In the genomic region with DNA sequence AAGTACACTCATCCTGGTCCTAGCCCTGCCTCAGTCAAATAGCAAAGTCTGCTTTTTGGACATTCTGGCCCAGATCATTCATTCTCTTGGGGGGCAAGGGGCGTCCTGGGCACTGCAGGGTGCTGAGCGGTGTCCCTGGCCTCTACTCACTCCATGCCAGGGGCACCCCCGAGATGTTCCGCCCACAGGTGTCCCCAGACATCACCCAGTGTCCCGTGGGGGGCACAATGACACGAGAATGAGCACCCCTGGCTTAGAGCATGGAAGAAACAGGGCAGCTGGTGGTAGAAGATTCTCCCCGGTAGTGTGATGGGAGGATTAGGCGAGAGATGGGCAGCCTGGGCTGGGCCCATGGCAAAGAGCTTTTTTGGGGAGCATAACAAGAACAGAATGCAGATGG, we compare ENCODE assay signal across 19 cellular contexts.
"Had no signal": no experiment of that assay in that cellular context is flagged by ENCODE, and none has a peak within 500 bp of the region (broad histone marks: within the 10 kb centered on the region; RNA-seq: fewer than 3 reads in every experiment).

No MANE protein-coding gene starts in this region.

- H3K27me3 ChIP-seq: brain microvascular endothelial cell had no signal

- H3K9me3 Mint-ChIP-seq: activated CD4-positive, alpha-beta T cell treated with anti-CD3 and anti-CD28 coated beads, Interleukin-2, amount 10 ng/mL, durations not matched to agents 24 days and 14 days; activated T-helper 2 cell treated with anti-CD3 and anti-CD28 coated beads, Interferon-gamma antibody, Interleukin-2, Interleukin-4, amounts not matched to agents 10 μg/mL and 5 μg/mL and 100 μg/mL, durations not matched to agents 14 hours and 24 hours and 36 hours; dendritic cell treated with granulocyte-macrophage colony-stimulating factor and Interleukin-4, amounts not matched to agents 40 ng/mL and 50 ng/mL, for 4 days; effector memory CD8-positive, alpha-beta T cell; natural killer cell; stimulated activated effector memory CD8-positive, alpha-beta T cell treated with anti-CD3 and anti-CD28 coated beads, Interleukin-12 subunit alpha, Interleukin-12 subunit beta, amount 100 ng/mL, for 72 hours; T-helper 1 cell treated with Interleukin-12 subunit alpha and Interleukin-12 subunit beta and Interleukin-4 antibody, amounts not matched to agents 30 μg/mL and 1 μg/mL, for 36 hours; WTC11 had no signal

- H3K36me3 ChIP-seq: brain microvascular endothelial cell had no signal

- ATAC-seq: effector memory CD8-positive, alpha-beta T cell; mucosa of descending colon; natural killer cell; stimulated activated effector memory CD8-positive, alpha-beta T cell treated with anti-CD3 and anti-CD28 coated beads, Interleukin-12 subunit alpha, Interleukin-12 subunit beta, amount 100 ng/mL, for 72 hours; WTC11 had no signal

- H3K36me3 Mint-ChIP-seq: natural killer cell, WTC11 had no signal

- H3K27ac Mint-ChIP-seq: activated CD4-positive, alpha-beta T cell treated with anti-CD3 and anti-CD28 coated beads, Interleukin-2, amount 10 ng/mL, durations not matched to agents 24 days and 14 days; activated T-helper 2 cell treated with anti-CD3 and anti-CD28 coated beads, Interferon-gamma antibody, Interleukin-2, Interleukin-4, amounts not matched to agents 10 μg/mL and 5 μg/mL and 100 μg/mL, durations not matched to agents 14 hours and 24 hours and 36 hours; dendritic cell treated with granulocyte-macrophage colony-stimulating factor and Interleukin-4, amounts not matched to agents 40 ng/mL and 50 ng/mL, for 4 days; natural killer cell; stimulated activated effector memory CD8-positive, alpha-beta T cell treated with anti-CD3 and anti-CD28 coated beads, Interleukin-12 subunit alpha, Interleukin-12 subunit beta, amount 100 ng/mL, for 72 hours; T-helper 1 cell treated with Interleukin-12 subunit alpha and Interleukin-12 subunit beta and Interleukin-4 antibody, amounts not matched to agents 30 μg/mL and 1 μg/mL, for 36 hours; WTC11 had no signal

- H3K9me3 ChIP-seq: mucosa of descending colon had no signal

- H3K4me3 Mint-ChIP-seq: activated CD4-positive, alpha-beta T cell treated with anti-CD3 and anti-CD28 coated beads, Interleukin-2, amount 10 ng/mL, durations not matched to agents 24 days and 14 days; dendritic cell treated with granulocyte-macrophage colony-stimulating factor and Interleukin-4, amounts not matched to agents 40 ng/mL and 50 ng/mL, for 4 days; effector memory CD8-positive, alpha-beta T cell; natural killer cell; stimulated activated effector memory CD8-positive, alpha-beta T cell treated with anti-CD3 and anti-CD28 coated beads, Interleukin-12 subunit alpha, Interleukin-12 subunit beta, amount 100 ng/mL, for 72 hours; T-helper 1 cell treated with Interleukin-12 subunit alpha and Interleukin-12 subunit beta and Interleukin-4 antibody, amounts not matched to agents 30 μg/mL and 1 μg/mL, for 36 hours; WTC11 had no signal

- DNase-seq: activated CD4-positive, alpha-beta T cell treated with anti-CD3 and anti-CD28 coated beads, Interleukin-2, amount 10 ng/mL, durations not matched to agents 24 days and 14 days; activated naive CD4-positive, alpha-beta T cell treated with anti-CD3 and anti-CD28 coated beads, Interleukin-2, amount 50 U/mL, for 16 hours; activated T-cell treated with anti-CD3 and anti-CD28 coated beads for 4 hours; amygdala; brain microvascular endothelial cell; effector memory CD8-positive, alpha-beta T cell; hypothalamus; mucosa of descending colon; natural killer cell; trophoblast cell had no signal

- H3K27me3 Mint-ChIP-seq: activated CD4-positive, alpha-beta T cell treated with anti-CD3 and anti-CD28 coated beads, Interleukin-2, amount 10 ng/mL, durations not matched to agents 24 days and 14 days; effector memory CD8-positive, alpha-beta T cell had no signal

- H3K4me3 ChIP-seq: lung, mucosa of descending colon, SK-N-MC, skin epidermis had no signal

- H3K27ac ChIP-seq: brain microvascular endothelial cell, epithelial cell of prostate, SK-N-MC, skin epidermis had no signal
